ENCODE assay signal across 1 cellular context in genomic region chr4:141686146-141686775, GRCh38.
A peak's percentile ranks its signal among the peaks of the same experiment; 100 is the strongest.
TF ChIP-seq lines count a peak whose summit lies in the region.

No MANE protein-coding gene starts in this region.

TF ChIP-seq in HEK293, 187 proteins besides CTCF, POLR2A, EP300 and RAD21 (continued from another document):
- TF ChIP-seq ZNF121 (tag by site-specific recombination; IDR thresholded peaks at IDR 0.05) (peak; percentile 58; the same call in 1 of the 2 replicates), ZNF791 (tag by site-specific recombination; IDR thresholded peaks at IDR 0.05) (peak; percentile 81), ZNF768 (tag by site-specific recombination; IDR thresholded peaks at IDR 0.05) (no peak), ZNF704 (tag by site-specific recombination; IDR thresholded peaks at IDR 0.05) (peak; percentile 79; the same call in 1 of the 2 replicates), ZNF521 (tag by site-specific recombination; IDR thresholded peaks at IDR 0.05) (no peak), HOXD13 (CRISPR knock-in tag; IDR thresholded peaks at IDR 0.05; ENCODE audit: borderline replicate concordance) (no peak), ZNF394 (tag by site-specific recombination; IDR thresholded peaks at IDR 0.05; ENCODE audit: borderline replicate concordance) (peak; percentile 99), ZNF19 (tag by site-specific recombination; IDR thresholded peaks at IDR 0.05; ENCODE audit: low read depth) (peak; percentile 97), ZFP37 (tag by site-specific recombination; IDR thresholded peaks at IDR 0.05) (peak; percentile 92), ZBTB21 (tag by site-specific recombination; IDR thresholded peaks at IDR 0.05) (peak; percentile 98), ZNF354C (tag by site-specific recombination; IDR thresholded peaks at IDR 0.05; ENCODE audit: borderline replicate concordance, low read depth) (peak; percentile 94; the same call in 1 of the 2 replicates), ZBTB26 (tag by site-specific recombination; optimal IDR thresholded peaks at IDR 0.05) (no peak), ZNF202 (tag by site-specific recombination; IDR thresholded peaks at IDR 0.05; ENCODE audit: borderline replicate concordance) (peak; percentile 82; the same call in 1 of the 2 replicates), ZNF324 (tag by site-specific recombination; IDR thresholded peaks at IDR 0.05) (0 out of 2 replicates have a peak, but pooled peaks have one; percentile 19), ZNF596 (tag by site-specific recombination; IDR thresholded peaks at IDR 0.05) (no peak), FEZF1 (tag by site-specific recombination; IDR thresholded peaks at IDR 0.05) (peak; percentile 27; the same call in 1 of the 2 replicates), KLF7 (tag by site-specific recombination; IDR thresholded peaks at IDR 0.05; ENCODE audit: borderline replicate concordance) (peak; percentile 84; the same call in 1 of the 2 replicates), GLI2 (tag by site-specific recombination; IDR thresholded peaks at IDR 0.05; ENCODE audit: borderline replicate concordance, low read depth) (peak; percentile 42; the same call in 1 of the 2 replicates), ZNF558 (tag by site-specific recombination; IDR thresholded peaks at IDR 0.05) (peak; percentile 85), ZNF555 (tag by site-specific recombination; conservative IDR thresholded peaks at IDR 0.05) (peak; percentile 97), ZNF184 (tag by site-specific recombination; IDR thresholded peaks at IDR 0.05) (peak; percentile 70; the same call in 1 of the 2 replicates), ZNF580 (tag by site-specific recombination; IDR thresholded peaks at IDR 0.05) (peak; percentile 88), KLF17 (tag by site-specific recombination; IDR thresholded peaks at IDR 0.05) (no peak), SETDB1 (IDR thresholded peaks at IDR 0.05; ENCODE audit: insufficient read length, low read length) (no peak), ZNF274 (IDR thresholded peaks at IDR 0.05; ENCODE audit: low read length) (no peak), ZNF274 (tag by site-specific recombination; IDR thresholded peaks at IDR 0.05; ENCODE audit: borderline replicate concordance) (no peak), ZFP41 (tag by site-specific recombination; IDR thresholded peaks at IDR 0.05; ENCODE audit: borderline replicate concordance) (no peak), KLF16 (tag by site-specific recombination; IDR thresholded peaks at IDR 0.05) (0 out of 2 replicates have a peak, but pooled peaks have one; percentile 26), ZNF335 (tag by site-specific recombination; conservative IDR thresholded peaks at IDR 0.05) (peak; percentile 43; the same call in 1 of the 2 replicates), ZNF157 (tag by site-specific recombination; IDR thresholded peaks at IDR 0.05) (no peak), AEBP2 (tag by site-specific recombination; IDR thresholded peaks at IDR 0.05; ENCODE audit: borderline replicate concordance) (peak; percentile 71; the same call in 1 of the 2 replicates), ZBTB49 (tag by site-specific recombination; IDR thresholded peaks at IDR 0.05; ENCODE audit: low read depth) (no peak), OVOL3 (tag by site-specific recombination; IDR thresholded peaks at IDR 0.05) (peak; percentile 78; the same call in 1 of the 2 replicates), ZNF155 (tag by site-specific recombination; IDR thresholded peaks at IDR 0.05) (no peak), OSR2 (tag by site-specific recombination; IDR thresholded peaks at IDR 0.05) (no peak), ZNF510 (tag by site-specific recombination; IDR thresholded peaks at IDR 0.05; ENCODE audit: insufficient replicate concordance) (peak; percentile 90), ZNF426 (tag by site-specific recombination; IDR thresholded peaks at IDR 0.05) (peak; percentile 98), SP3 (tag by site-specific recombination; IDR thresholded peaks at IDR 0.05) (peak; percentile 51), IKZF3 (tag by site-specific recombination; IDR thresholded peaks at IDR 0.05) (no peak), ZBTB17 (tag by site-specific recombination; IDR thresholded peaks at IDR 0.05) (no peak), GFI1B (tag by site-specific recombination; IDR thresholded peaks at IDR 0.05) (peak; percentile 61; the same call in 1 of the 2 replicates), ZNF23 (tag by site-specific recombination; IDR thresholded peaks at IDR 0.05; ENCODE audit: borderline replicate concordance) (no peak), ZNF433 (tag by site-specific recombination; IDR thresholded peaks at IDR 0.05; ENCODE audit: low read depth) (peak; percentile 96), GLI4 (tag by site-specific recombination; IDR thresholded peaks at IDR 0.05) (no peak), ZNF664 (tag by site-specific recombination; IDR thresholded peaks at IDR 0.05) (peak; percentile 89), ZFP3 (tag by site-specific recombination; IDR thresholded peaks at IDR 0.05; ENCODE audit: low read depth) (0 out of 2 replicates have a peak, but pooled peaks have one; percentile 24), BCL11A (tag by site-specific recombination; IDR thresholded peaks at IDR 0.05; ENCODE audit: low read depth) (no peak), ZNF404 (tag by site-specific recombination; IDR thresholded peaks at IDR 0.05) (peak; percentile 95), ZBTB1 (tag by site-specific recombination; IDR thresholded peaks at IDR 0.05) (0 out of 2 replicates have a peak, but pooled peaks have one; percentile 79), MZF1 (tag by site-specific recombination; IDR thresholded peaks at IDR 0.05; ENCODE audit: borderline replicate concordance) (peak; percentile 64; the same call in 1 of the 2 replicates), ZNF670 (tag by site-specific recombination; IDR thresholded peaks at IDR 0.05; ENCODE audit: low read depth) (0 out of 2 replicates have a peak, but pooled peaks have one; percentile 57)
TF ChIP-seq in HEK293: peak in this region for 66.
